8 cellular contexts compared by ENCODE assay signal in the genomic region with DNA sequence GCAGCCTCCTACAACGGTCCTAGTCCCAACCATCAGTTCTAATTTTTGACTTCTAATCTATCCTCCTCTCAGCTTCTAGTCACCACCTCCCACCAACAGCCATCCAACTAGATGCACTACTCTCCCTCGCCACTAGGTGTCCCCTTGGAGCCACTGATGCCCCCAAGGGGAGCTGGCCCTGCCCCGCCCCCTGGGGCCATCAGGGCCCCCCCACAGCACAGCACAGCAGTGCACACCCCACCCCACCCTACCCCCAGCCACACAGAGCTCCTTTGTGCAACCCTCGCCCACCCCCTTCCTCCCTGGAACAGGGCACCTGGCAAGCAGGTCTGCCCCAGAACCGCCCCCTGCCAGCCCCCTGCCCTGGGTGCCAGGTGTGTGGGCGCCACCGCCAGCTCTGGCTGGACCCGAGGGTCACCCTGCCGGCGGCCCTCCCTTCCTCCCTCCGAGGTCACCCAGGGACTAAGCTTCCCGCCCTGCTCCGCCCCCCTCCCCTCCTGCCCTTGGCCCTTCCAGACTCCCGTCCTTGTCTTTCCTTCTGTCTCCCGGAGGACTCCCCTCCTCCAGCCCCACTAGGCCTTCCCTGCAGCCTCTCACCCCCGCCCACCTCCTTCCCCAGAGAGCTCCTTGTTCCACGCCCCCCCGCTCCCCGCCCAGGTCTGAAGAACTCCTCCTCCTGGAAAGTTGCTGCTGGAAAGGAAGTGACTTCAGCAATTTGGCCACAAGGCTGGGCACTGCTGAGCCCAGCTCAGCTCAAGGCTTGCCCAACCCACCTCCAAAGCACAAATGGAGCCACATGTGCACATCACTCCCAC. TPM values are rescaled to one million over a fixed set of nuclear protein-coding genes. Genes with fewer than 3 reads are reported as not detected.
DNase-seq lines count a peak whose midpoint lies in the region; ATAC-seq lines count a peak whose summit lies in the region.

No MANE protein-coding gene starts in this region.

- H3K4me3 ChIP-seq in Karpas-422 (ENCODE audit: low read length) (no peak overlapping the region), right cardiac atrium (ENCODE audit: low read length) (no peak overlapping the region), urinary bladder (ENCODE audit: low read depth, low read length) (no peak overlapping the region)

- peak; percentile 92 for DNase-seq in ELF-1 (ENCODE audit: low read depth, low spot score)
- peak; percentile 92 for DNase-seq in Karpas-422
- DNase-seq in T-helper 17 cell = peak; percentile 48 to 71 (median 51)
- peak; percentile 96 to 97 (median 97) for DNase-seq in right cardiac atrium
- peak; percentile 78 for DNase-seq in putamen (ENCODE audit: low spot score)

- no peaks in the 10 kb centered on the region for H3K9me2 ChIP-seq in Karpas-422 (replicated peaks; ENCODE audit: insufficient read depth, low read length)

- no peak overlapping the region for H3K27ac ChIP-seq in Karpas-422 (ENCODE audit: low read length)
- H3K27ac ChIP-seq in angular gyrus (ENCODE audit: low read depth, low read length) = peak overlapping the region; percentile 22
- peak overlapping the region; percentile 67 for H3K27ac ChIP-seq in right cardiac atrium (ENCODE audit: low read length)
- peak overlapping the region; percentile 53 for H3K27ac ChIP-seq in urinary bladder (ENCODE audit: low read depth)

- intact Hi-C loops in right cardiac atrium (cut with DNase I) = loop anchor here in 2 of 4 donors (5.0 kb wide), 1 partner anchor 45 kb away; a partner anchor contains a TSS

- H3K4me1 Mint-ChIP-seq in T-helper 17 cell = peaks cover 32% of the 10 kb centered on the region

- 17% methylated on average over 19 of the region's 19 CpGs for WGBS in right cardiac atrium
- WGBS in urinary bladder = 7% methylated on average over 19 of the region's 19 CpGs

- H4K20me1 ChIP-seq in Karpas-422 (ENCODE audit: insufficient read depth, low read depth, low read length) = peaks cover 4% of the 10 kb centered on the region; the same call in 1 of the 2 replicates

- H3K27me3 ChIP-seq in Karpas-422 (ENCODE audit: low read length) = no peaks in the 10 kb centered on the region
- H3K27me3 ChIP-seq in right cardiac atrium (ENCODE audit: control insufficient read depth, insufficient read depth) = no peaks in the 10 kb centered on the region

- peak overlapping the region; percentile 82 for H3K27ac Mint-ChIP-seq in T-helper 17 cell

- H3K9me3 ChIP-seq in Karpas-422 (ENCODE audit: low read length) (no peaks in the 10 kb centered on the region), T-helper 17 cell (ENCODE audit: control insufficient read depth, low read length, poor library complexity, severe bottlenecking) (no peaks in the 10 kb centered on the region), right cardiac atrium (ENCODE audit: control insufficient read depth, low read length) (no peaks in the 10 kb centered on the region)

- peak overlapping the region; percentile 81 for H3K4me3 Mint-ChIP-seq in T-helper 17 cell

- H2AFZ ChIP-seq in Karpas-422 (ENCODE audit: low read length) = no peak overlapping the region

- H3K79me2 ChIP-seq in Karpas-422 (ENCODE audit: low read length) = no peaks in the 10 kb centered on the region

- H3K4me1 ChIP-seq in Karpas-422 (ENCODE audit: low read length) (peaks cover 25% of the 10 kb centered on the region), right cardiac atrium (ENCODE audit: control insufficient read depth, insufficient read depth, low read length) (peaks cover 27% of the 10 kb centered on the region), urinary bladder (ENCODE audit: insufficient read depth) (no peaks in the 10 kb centered on the region)

- no peak overlapping the region for H3K4me2 ChIP-seq in Karpas-422 (ENCODE audit: low read depth, low read length, poor library complexity, severe bottlenecking)

- no peak overlapping the region for H3K9ac ChIP-seq in Karpas-422 (ENCODE audit: low read length)

- peak; percentile 86 for ATAC-seq in T-helper 17 cell
- peak; percentile 79 to 85 for ATAC-seq in right cardiac atrium
- ATAC-seq in GM18502 (IDR thresholded peaks at IDR 0.05; ENCODE audit: poor library complexity, unreplicated experiment) = no peak

- H3K36me3 Mint-ChIP-seq in T-helper 17 cell (ENCODE audit: low read depth) = no peaks in the 10 kb centered on the region

- no peaks in the 10 kb centered on the region for H3K27me3 Mint-ChIP-seq in T-helper 17 cell

- H3K36me3 ChIP-seq in Karpas-422 (ENCODE audit: insufficient read depth, low read length) (no peaks in the 10 kb centered on the region), urinary bladder (ENCODE audit: insufficient read depth) (no peaks in the 10 kb centered on the region)

RNA-seq across cellular contexts. Expression of a gene that starts 47.0 kb away (rescaled TPM):
- total RNA-seq in Karpas-422 (2014; rRNA removed; shearing (Covaris generic); ENCODE audit: low replicate concordance) = 2.1 and 2.2 TPM in 2 replicates
- total RNA-seq in T-helper 17 cell (10 to 100 TPM; 15.9 to 18.7 TPM), right cardiac atrium (10 to 100 TPM; 40.4 to 53.5 (median 50.6) TPM), urinary bladder (19.0 TPM)
- polyA plus RNA-seq in right cardiac atrium (26.3 TPM), urinary bladder (44.8 TPM)
